In genomic region chr17:17683710-17684365, GRCh38 we compare ENCODE assay signal across 9 cellular contexts. TPM values are rescaled to one million over a fixed set of nuclear protein-coding genes. Genes with fewer than 3 reads are reported as not detected.
DNase-seq lines count a peak whose midpoint lies in the region; ATAC-seq and TF ChIP-seq lines count a peak whose summit lies in the region.
"Had no signal": no experiment of that assay in that cellular context is flagged by ENCODE, and none has a peak within 500 bp of the region (broad histone marks: within the 10 kb centered on the region; RNA-seq: fewer than 3 reads in every experiment).

No MANE protein-coding gene starts in this region.

- H3K27ac Mint-ChIP-seq in neural crest cell (ENCODE audit: unreplicated experiment) = peak overlapping the region; percentile 94

- H3K4me2 ChIP-seq in BLaER1 = peak overlapping the region; percentile 99

- no peaks in the 10 kb centered on the region for H3K27me3 ChIP-seq in BLaER1

- peak overlapping the region; percentile 96 for H3K4me3 ChIP-seq in BLaER1
- peak overlapping the region; percentile 72 for H3K4me3 ChIP-seq in coronary artery

- no peaks in the 10 kb centered on the region for H3K36me3 Mint-ChIP-seq in neural crest cell (ENCODE audit: low read depth)

- peak overlapping the region; percentile 98 for H3K9ac ChIP-seq in BLaER1

- peaks cover 6% of the 10 kb centered on the region; the same call in 1 of the 2 replicates for H3K36me3 ChIP-seq in BLaER1
- H3K36me3 ChIP-seq in KOPT-K1 (ENCODE audit: insufficient read depth, low read length) = peaks cover 8% of the 10 kb centered on the region; the same call in 1 of the 2 replicates

- no peaks in the 10 kb centered on the region for H3K9me3 Mint-ChIP-seq in neural crest cell

- DNase-seq in coronary artery (ENCODE audit: low spot score) (no peak), neural crest cell (ENCODE audit: low read depth, low spot score) (no peak), cerebellum (ENCODE audit: low spot score) (no peak), hepatic stellate cell (ENCODE audit: low spot score) (no peak)
- DNase-seq: Kasumi-1 had no signal

- H3K9me3 ChIP-seq in BLaER1 = no peaks in the 10 kb centered on the region
- H3K9me3 ChIP-seq in KOPT-K1 (ENCODE audit: insufficient read depth, low read length, poor library complexity, severe bottlenecking) = no peaks in the 10 kb centered on the region

- H3K27ac ChIP-seq in BLaER1 = peak overlapping the region; percentile 99
- peak overlapping the region; percentile 92 for H3K27ac ChIP-seq in KOPT-K1 (ENCODE audit: low read depth, low read length, poor library complexity, severe bottlenecking)
- H3K27ac ChIP-seq in coronary artery = peak overlapping the region in 1 of 2 donors; percentile 82

- peaks cover 48% of the 10 kb centered on the region for H3K4me1 Mint-ChIP-seq in neural crest cell

- peaks cover 57% of the 10 kb centered on the region for H4K20me1 ChIP-seq in BLaER1

- no peaks in the 10 kb centered on the region for H3K27me3 Mint-ChIP-seq in neural crest cell (ENCODE audit: low read depth)

- TF ChIP-seq CTCF in coronary artery (IDR thresholded peaks at IDR 0.05) (no peak), neural crest cell (conservative IDR thresholded peaks at IDR 0.05) (no peak)

- peak overlapping the region; percentile 96 for H3K4me3 Mint-ChIP-seq in neural crest cell

- ATAC-seq in HG02588 (IDR thresholded peaks at IDR 0.05; ENCODE audit: unreplicated experiment) = no peak
- ATAC-seq in GM21526 (IDR thresholded peaks at IDR 0.05; ENCODE audit: low FRiP score, unreplicated experiment) = no peak

- peaks cover 63% of the 10 kb centered on the region for H3K4me1 ChIP-seq in BLaER1

RNA-seq across cellular contexts. Expression of gene RAI1, which starts 2.6 kb away (rescaled TPM):
- 53.6 and 54.0 TPM in 2 replicates for total RNA-seq in neural crest cell
- total RNA-seq in cerebellum = 23.0 TPM
